Comparison of ENCODE assay signal across 16 cellular contexts in genomic region chr12:68140576-68140975, GRCh38. TPM values are rescaled to one million over a fixed set of nuclear protein-coding genes. Genes with fewer than 3 reads are reported as not detected.
DNase-seq lines count a peak whose midpoint lies in the region; FAIRE-seq and TF ChIP-seq lines count a peak whose summit lies in the region.
"Had no signal": no experiment of that assay in that cellular context is flagged by ENCODE, and none has a peak within 500 bp of the region (broad histone marks: within the 10 kb centered on the region; RNA-seq: fewer than 3 reads in every experiment).

No MANE protein-coding gene starts in this region.

- H3K27ac Mint-ChIP-seq in activated T-helper 1 cell treated with anti-CD3 and anti-CD28 coated beads, Interleukin-12 subunit alpha, Interleukin-12 subunit beta, Interleukin-2, Interleukin-4 antibody, amounts not matched to agents 30 ng/mL and 10 ng/mL and 1 ng/mL, durations not matched to agents 14 hours and 24 hours and 36 hours, result peak overlapping the region; percentile 89
- H3K27ac Mint-ChIP-seq: B cell had no signal

- H3K4me3 Mint-ChIP-seq in activated T-helper 1 cell treated with anti-CD3 and anti-CD28 coated beads, Interleukin-12 subunit alpha, Interleukin-12 subunit beta, Interleukin-2, Interleukin-4 antibody, amounts not matched to agents 30 ng/mL and 10 ng/mL and 1 ng/mL, durations not matched to agents 14 hours and 24 hours and 36 hours, result peak overlapping the region; percentile 24
- H3K4me3 Mint-ChIP-seq: B cell had no signal

- no peaks in the 10 kb centered on the region for H3K27me3 Mint-ChIP-seq in activated T-helper 1 cell treated with anti-CD3 and anti-CD28 coated beads, Interleukin-12 subunit alpha, Interleukin-12 subunit beta, Interleukin-2, Interleukin-4 antibody, amounts not matched to agents 30 ng/mL and 10 ng/mL and 1 ng/mL, durations not matched to agents 14 hours and 24 hours and 36 hours (ENCODE audit: insufficient read depth)
- H3K27me3 Mint-ChIP-seq: B cell had no signal

- intact Hi-C loops in activated T-helper 1 cell treated with anti-CD3 and anti-CD28 coated beads, Interleukin-12 subunit alpha, Interleukin-12 subunit beta, Interleukin-2, Interleukin-4 antibody, amounts not matched to agents 30 ng/mL and 10 ng/mL and 1 ng/mL, durations not matched to agents 14 hours and 24 hours and 36 hours (cut with micrococcal nuclease), result loop anchor here (1.0 kb wide), 2 partner anchors 8 to 17 kb away; no protein-coding TSS in a partner anchor

- TF ChIP-seq CTCF in D721Med (IDR thresholded peaks at IDR 0.05; ENCODE audit: insufficient read depth, missing control alignments), result no peak

- peaks cover 78% of the 10 kb centered on the region for H3K4me1 Mint-ChIP-seq in activated T-helper 1 cell treated with anti-CD3 and anti-CD28 coated beads, Interleukin-12 subunit alpha, Interleukin-12 subunit beta, Interleukin-2, Interleukin-4 antibody, amounts not matched to agents 30 ng/mL and 10 ng/mL and 1 ng/mL, durations not matched to agents 14 hours and 24 hours and 36 hours (ENCODE audit: low read depth)

- DNase-seq in COR-L47 (lab: John Stamatoyannopoulos, UW) (peak; percentile 37), D721Med (ENCODE audit: insufficient read length, low spot score) (peak; percentile 24), NCI-H2171 treated with DMSO at 0.1 percent for 48 hours (lab: John Stamatoyannopoulos, UW) (peak; percentile 94), islet precursor cell (no peak), ACHN (no peak), RCC 7860 (ENCODE audit: low spot score) (no peak)
- no peak for DNase-seq in activated T-helper 1 cell treated with anti-CD3 and anti-CD28 coated beads, Interleukin-12 subunit alpha, Interleukin-12 subunit beta, Interleukin-2, Interleukin-4 antibody, amounts not matched to agents 30 ng/mL and 10 ng/mL and 1 ng/mL, durations not matched to agents 14 hours and 24 hours and 36 hours (ENCODE audit: low spot score)
- DNase-seq: DMS79, MM.1S, NCI-H1092 treated with DMSO at 0.1 percent for 48 hours, NCI-H187, NCI-H345 had no signal

- in situ Hi-C loops in ACHN (cut with HindIII; ENCODE audit: low pct_ligation_motif_present, low pct_unique_long_range_greater_than_20kb, low sequenced_read_pairs), result no loop called here

- H3K36me3 Mint-ChIP-seq in activated T-helper 1 cell treated with anti-CD3 and anti-CD28 coated beads, Interleukin-12 subunit alpha, Interleukin-12 subunit beta, Interleukin-2, Interleukin-4 antibody, amounts not matched to agents 30 ng/mL and 10 ng/mL and 1 ng/mL, durations not matched to agents 14 hours and 24 hours and 36 hours (ENCODE audit: low read depth), result peaks cover 14% of the 10 kb centered on the region

- peaks cover 14% of the 10 kb centered on the region for H3K9me3 Mint-ChIP-seq in activated T-helper 1 cell treated with anti-CD3 and anti-CD28 coated beads, Interleukin-12 subunit alpha, Interleukin-12 subunit beta, Interleukin-2, Interleukin-4 antibody, amounts not matched to agents 30 ng/mL and 10 ng/mL and 1 ng/mL, durations not matched to agents 14 hours and 24 hours and 36 hours

- FAIRE-seq in D721Med (lab: Jason Lieb, UNC) (peak; percentile 97), RCC 7860 (lab: Jason Lieb, UNC) (no peak)
- FAIRE-seq: H1 had no signal

RNA-seq across cellular contexts. Expression of gene IFNG, which starts 19.0 kb away (rescaled TPM):
- total RNA-seq in activated T-helper 1 cell treated with anti-CD3 and anti-CD28 coated beads, Interleukin-12 subunit alpha, Interleukin-12 subunit beta, Interleukin-2, Interleukin-4 antibody, amounts not matched to agents 30 ng/mL and 10 ng/mL and 1 ng/mL, durations not matched to agents 14 hours and 24 hours and 36 hours, result 2,121 and 2,175 TPM in 2 replicates
- total RNA-seq: B cell, H1, LHCN-M2, SK-MEL-5 had no signal

Comparison
In these comparisons a context has a peak if more than half of its experiments do, and no peak if none do; other contexts are left out.
1. DNase-seq: peak in COR-L47 (single experiment), D721Med (single experiment) and NCI-H2171 treated with DMSO at 0.1 percent for 48 hours (single experiment); none in activated T-helper 1 cell treated with anti-CD3 and anti-CD28 coated beads, Interleukin-12 subunit alpha, Interleukin-12 subunit beta, Interleukin-2, Interleukin-4 antibody, amounts not matched to agents 30 ng/mL and 10 ng/mL and 1 ng/mL, durations not matched to agents 14 hours and 24 hours and 36 hours (single experiment), islet precursor cell (single experiment), ACHN (single experiment) and RCC 7860 (single experiment).